Comparison of ENCODE assay signal across 9 cellular contexts in genomic region chr6:41785689-41786450, GRCh38. TPM values are rescaled to one million over a fixed set of nuclear protein-coding genes. Genes with fewer than 3 reads are reported as not detected.
DNase-seq lines count a peak whose midpoint lies in the region; ATAC-seq and TF ChIP-seq lines count a peak whose summit lies in the region.
"Had no signal": no experiment of that assay in that cellular context is flagged by ENCODE, and none has a peak within 500 bp of the region (broad histone marks: within the 10 kb centered on the region; RNA-seq: fewer than 3 reads in every experiment).

No MANE protein-coding gene starts in this region.

- H3K4me3 ChIP-seq in WERI-Rb-1 (ENCODE audit: low read depth, low read length) (peak overlapping the region; percentile 97), ovary (peak overlapping the region; percentile 67)

- no peaks in the 10 kb centered on the region for H3K27me3 ChIP-seq in WERI-Rb-1 (ENCODE audit: insufficient read depth, low read depth, severe bottlenecking)
- no peaks in the 10 kb centered on the region for H3K27me3 ChIP-seq in foreskin keratinocyte
- H3K27me3 ChIP-seq in ovary: no peaks in the 10 kb centered on the region

- no peak for TF ChIP-seq CTCF in WERI-Rb-1 (IDR thresholded peaks at IDR 0.05; ENCODE audit: low read depth, low read length)
- TF ChIP-seq CTCF in foreskin keratinocyte (conservative IDR thresholded peaks at IDR 0.05): no peak
- no peak for TF ChIP-seq CTCF in ovary (IDR thresholded peaks at IDR 0.05)

- 11 to 19% (median 12%) methylated on average over 19 to 29 of the region's 29 CpGs for WGBS in ovary, 3 donors

- H3K4me1 ChIP-seq in foreskin keratinocyte: peaks cover 4% of the 10 kb centered on the region
- peaks cover 7% of the 10 kb centered on the region for H3K4me1 ChIP-seq in ovary (ENCODE audit: insufficient read depth)

- DNase-seq in stimulated activated CD4-positive, alpha-beta T cell treated with anti-CD3 and anti-CD28 coated beads, Interleukin-4, amount 100 ng/mL, for 1 hour: peak; percentile 13
- DNase-seq in stimulated activated CD4-positive, alpha-beta T cell treated with anti-CD3 and anti-CD28 coated beads, Interleukin-1b, Interleukin-23, amount 100 ng/mL, for 48 hours: no peak
- DNase-seq in WERI-Rb-1 (no peak), foreskin keratinocyte (peak in 1 of 2 donors; percentile 13), ovary (peak in 1 of 5 donors; percentile 59), hippocampal formation (lab: John Stamatoyannopoulos, UW) (no peak), NCI-H1694 (lab: John Stamatoyannopoulos, UW) (no peak), NCI-H446 treated with DMSO at 0.1 percent for 48 hours (lab: John Stamatoyannopoulos, UW) (no peak)

- ATAC-seq in foreskin keratinocyte: peak; percentile 6

- peaks cover 28% of the 10 kb centered on the region for H3K36me3 ChIP-seq in WERI-Rb-1
- no peaks in the 10 kb centered on the region for H3K36me3 ChIP-seq in ovary

- H3K27ac ChIP-seq in WERI-Rb-1 (no peak overlapping the region), foreskin keratinocyte (no peak overlapping the region), ovary (peak overlapping the region in 1 of 2 donors; percentile 92)

- intact Hi-C loops in ovary (cut with DNase I): loop anchor here (2.0 to 10.0 kb wide), 6 partner anchors 136 to 1106 kb away; partner anchors contain the start of genes BYSL (in 2 of the 4) and MED20 (in 2 of the 4)

- H3K9me3 ChIP-seq in WERI-Rb-1 (ENCODE audit: severe bottlenecking) (no peaks in the 10 kb centered on the region), ovary (no peaks in the 10 kb centered on the region)

- no peak for TF ChIP-seq EP300 in ovary (IDR thresholded peaks at IDR 0.05)

- no peak for TF ChIP-seq POLR2A in ovary (IDR thresholded peaks at IDR 0.05)

RNA-seq across cellular contexts. Expression of gene TOMM6, which starts 1.6 kb away (rescaled TPM):
- total RNA-seq in foreskin keratinocyte (223 and 285 TPM in 2 replicates), ovary (100 to 1,000 TPM; 105 to 167 (median 144) TPM)
- polyA plus RNA-seq in foreskin keratinocyte (453 and 519 TPM in 2 replicates), ovary (100 to 1,000 TPM; 210 to 244 TPM)

RNA-seq across cellular contexts. Expression of gene PRICKLE4, which starts 5.3 kb away (rescaled TPM):
- 0.42 and 0.61 TPM in 2 replicates for total RNA-seq in foreskin keratinocyte
- 0.18 and 0.55 TPM in 2 replicates for polyA plus RNA-seq in foreskin keratinocyte
- 1 to 10 TPM; 1.6 to 7.3 (median 3.7) TPM for total RNA-seq in ovary
- 1 to 10 TPM; 1.5 to 3.0 TPM for polyA plus RNA-seq in ovary

RNA-seq across cellular contexts. Expression of gene FRS3, which starts 6.2 kb away (rescaled TPM):
- total RNA-seq in foreskin keratinocyte (2.2 and 2.6 TPM in 2 replicates), ovary (1 to 10 TPM; 2.6 to 8.4 (median 6.2) TPM)
- polyA plus RNA-seq in foreskin keratinocyte (2.7 and 2.8 TPM in 2 replicates), ovary (1 to 10 TPM in 1 of 2 donors, under 1 TPM in 1; 1.00 to 6.8 TPM)

RNA-seq across cellular contexts. Expression of gene PGC, which starts 38.7 kb away (rescaled TPM):
- not detected in 2 replicates for total RNA-seq in foreskin keratinocyte
- not detected in 2 replicates for polyA plus RNA-seq in foreskin keratinocyte
- under 1 TPM in 2 of 7 donors, not detected in 5; 0.53 to 0.94 TPM for total RNA-seq in ovary
- under 1 TPM in 1 of 2 donors, not detected in 1; 0.81 TPM for polyA plus RNA-seq in ovary
- total RNA-seq: liver had no signal

RNA-seq across cellular contexts. Expression of gene TFEB, which starts 50.5 kb away (rescaled TPM):
- total RNA-seq in foreskin keratinocyte (3.1 and 3.6 TPM in 2 replicates), ovary (10 to 100 TPM in 4 of 7 donors, 1 to 10 TPM in 3; 7.3 to 14.9 (median 10.3) TPM)
- polyA plus RNA-seq in foreskin keratinocyte (4.3 and 5.3 TPM in 2 replicates), ovary (1 to 10 TPM; 2.8 to 6.9 TPM)
